8 cellular contexts compared by ENCODE assay signal in the genomic region with DNA sequence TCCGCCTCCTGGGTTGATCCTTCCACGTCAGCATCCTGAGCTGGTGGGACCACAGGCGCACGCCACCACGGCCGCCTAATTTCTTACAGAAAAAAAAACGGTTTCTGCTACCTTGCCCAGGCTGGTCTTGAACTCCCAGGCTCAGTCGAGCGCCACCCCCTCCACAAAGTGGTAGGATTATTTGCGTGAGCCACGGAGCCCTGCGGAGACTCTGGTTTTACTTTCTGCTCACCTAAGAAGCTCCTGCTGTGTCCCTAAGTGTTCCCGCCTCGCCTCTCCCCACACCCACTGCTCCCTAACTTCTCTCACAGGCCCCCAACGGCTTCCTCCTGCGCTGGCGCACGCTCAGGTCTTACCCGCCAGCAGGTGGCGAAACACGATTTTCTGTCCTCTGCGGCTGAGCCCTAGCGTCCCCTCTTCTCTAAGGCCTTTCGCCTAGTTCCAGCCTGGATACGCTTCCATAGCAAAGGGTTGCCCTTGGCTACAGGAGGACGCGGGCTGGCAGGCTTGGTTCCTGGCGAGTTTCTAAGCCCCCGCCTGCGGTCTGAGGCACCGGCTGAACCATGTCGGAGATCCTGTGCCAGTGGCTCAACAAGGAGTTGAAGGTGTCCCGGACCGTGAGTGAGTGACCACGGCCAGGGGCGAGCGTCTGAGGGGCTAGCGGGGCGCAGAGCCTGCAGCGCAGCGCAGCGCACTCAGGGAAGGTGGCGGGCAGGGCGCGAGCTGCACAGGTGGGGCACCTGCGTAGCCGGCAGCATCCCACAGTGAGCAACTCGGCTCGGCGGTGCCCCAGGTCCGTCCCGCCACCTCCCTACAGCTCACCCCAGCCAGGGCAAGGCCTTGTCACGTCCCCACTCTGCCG. TPM values are rescaled to one million over a fixed set of nuclear protein-coding genes. Genes with fewer than 3 reads are reported as not detected.
DNase-seq lines count a peak whose midpoint lies in the region; ATAC-seq lines count a peak whose summit lies in the region.

A gene with protein sequence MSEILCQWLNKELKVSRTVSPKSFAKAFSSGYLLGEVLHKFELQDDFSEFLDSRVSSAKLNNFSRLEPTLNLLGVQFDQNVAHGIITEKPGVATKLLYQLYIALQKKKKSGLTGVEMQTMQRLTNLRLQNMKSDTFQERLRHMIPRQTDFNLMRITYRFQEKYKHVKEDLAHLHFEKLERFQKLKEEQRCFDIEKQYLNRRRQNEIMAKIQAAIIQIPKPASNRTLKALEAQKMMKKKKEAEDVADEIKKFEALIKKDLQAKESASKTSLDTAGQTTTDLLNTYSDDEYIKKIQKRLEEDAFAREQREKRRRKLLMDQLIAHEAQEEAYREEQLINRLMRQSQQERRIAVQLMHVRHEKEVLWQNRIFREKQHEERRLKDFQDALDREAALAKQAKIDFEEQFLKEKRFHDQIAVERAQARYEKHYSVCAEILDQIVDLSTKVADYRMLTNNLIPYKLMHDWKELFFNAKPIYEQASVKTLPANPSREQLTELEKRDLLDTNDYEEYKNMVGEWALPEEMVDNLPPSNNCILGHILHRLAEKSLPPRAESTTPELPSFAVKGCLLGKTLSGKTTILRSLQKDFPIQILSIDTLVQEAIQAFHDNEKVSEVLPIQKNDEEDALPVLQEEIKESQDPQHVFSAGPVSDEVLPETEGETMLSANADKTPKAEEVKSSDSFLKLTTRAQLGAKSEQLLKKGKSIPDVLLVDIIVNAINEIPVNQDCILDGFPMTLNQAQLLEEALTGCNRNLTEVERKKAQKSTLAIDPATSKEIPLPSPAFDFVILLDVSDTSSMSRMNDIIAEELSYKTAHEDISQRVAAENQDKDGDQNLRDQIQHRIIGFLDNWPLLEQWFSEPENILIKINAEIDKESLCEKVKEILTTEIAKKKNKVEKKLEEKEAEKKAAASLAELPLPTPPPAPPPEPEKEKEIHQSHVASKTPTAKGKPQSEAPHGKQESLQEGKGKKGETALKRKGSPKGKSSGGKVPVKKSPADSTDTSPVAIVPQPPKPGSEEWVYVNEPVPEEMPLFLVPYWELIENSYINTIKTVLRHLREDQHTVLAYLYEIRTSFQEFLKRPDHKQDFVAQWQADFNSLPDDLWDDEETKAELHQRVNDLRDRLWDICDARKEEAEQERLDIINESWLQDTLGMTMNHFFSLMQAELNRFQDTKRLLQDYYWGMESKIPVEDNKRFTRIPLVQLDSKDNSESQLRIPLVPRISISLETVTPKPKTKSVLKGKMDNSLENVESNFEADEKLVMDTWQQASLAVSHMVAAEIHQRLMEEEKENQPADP (N-terminal part only) (plus strand): TSS at position 429 of the 862 bp plus-strand sequence. CDS start 135 bp downstream, at position 564.

- H3K27ac ChIP-seq in BLaER1 treated with 17β-estradiol and CSF1 and Interleukin-3, amounts not matched to agents 10 nM and 100 nM: no peak within 1 kb of the TSS

- no peaks in the 10 kb centered on the region for H3K36me3 ChIP-seq in BLaER1 treated with 17β-estradiol and CSF1 and Interleukin-3, amounts not matched to agents 10 nM and 100 nM

- H3K9me3 ChIP-seq in BLaER1 treated with 17β-estradiol and CSF1 and Interleukin-3, amounts not matched to agents 10 nM and 100 nM (replicated peaks in 1 of 11): peaks cover 45 to 52% (median 47%) of the 10 kb centered on the region in 11 experiments

- peak; percentile 90 for ATAC-seq in GM19452 (IDR thresholded peaks at IDR 0.05; ENCODE audit: unreplicated experiment)

- 0 out of 20 replicates have a peak, but pooled peaks cover 0 to 7% (median 0%) of the 10 kb centered on the region in 10 experiments for H3K4me1 ChIP-seq in BLaER1 treated with 17β-estradiol and CSF1 and Interleukin-3, amounts not matched to agents 10 nM and 100 nM

- peaks cover 19 to 34% (median 29%) of the 10 kb centered on the region in 11 experiments for H3K27me3 ChIP-seq in BLaER1 treated with 17β-estradiol and CSF1 and Interleukin-3, amounts not matched to agents 10 nM and 100 nM

- no peaks in the 10 kb centered on the region for H4K20me1 ChIP-seq in BLaER1 treated with 17β-estradiol and CSF1 and Interleukin-3, amounts not matched to agents 10 nM and 100 nM

- peak within 1 kb of the TSS; percentile 25 to 66 (median 50); a peak in 20 of 22 replicates for H3K4me2 ChIP-seq in BLaER1 treated with 17β-estradiol and CSF1 and Interleukin-3, amounts not matched to agents 10 nM and 100 nM

- peak within 1 kb of the TSS; percentile 23 to 58 (median 46); a peak in 19 of 20 replicates for H3K4me3 ChIP-seq in BLaER1 treated with 17β-estradiol and CSF1 and Interleukin-3, amounts not matched to agents 10 nM and 100 nM

- peak; percentile 84 for DNase-seq in HuH-7.5 (ENCODE audit: low spot score)
- peak; percentile 82 for DNase-seq in SK-N-DZ (ENCODE audit: low spot score)
- peak; percentile 80 for DNase-seq in activated naive CD4-positive, alpha-beta T cell treated with anti-CD3 and anti-CD28 coated beads, Interleukin-2, amount 50 U/mL, for 16 hours
- DNase-seq in glomerular visceral epithelial cell (ENCODE audit: extremely low spot score): peak; percentile 93
- DNase-seq in nucleus accumbens (lab: John Stamatoyannopoulos, UW): peak; percentile 11 to 90 (median 68)
- DNase-seq in superior temporal gyrus (ENCODE audit: extremely low spot score): peak; percentile 83

- no peak within 1 kb of the TSS for H3K9ac ChIP-seq in BLaER1 treated with 17β-estradiol and CSF1 and Interleukin-3, amounts not matched to agents 10 nM and 100 nM

RNA-seq across cellular contexts. Expression of the gene that starts here (rescaled TPM):
- polyA plus RNA-seq in SK-N-DZ (2014; cell fraction: cytosol; rRNA removed): 0.35 and 1.4 TPM in 2 replicates
- 8.4 and 13.5 TPM in 2 replicates for polyA plus RNA-seq in SK-N-DZ (2014; cell fraction: nucleus; rRNA removed)
